ENCODE assay signal across 8 cellular contexts in the genomic region with DNA sequence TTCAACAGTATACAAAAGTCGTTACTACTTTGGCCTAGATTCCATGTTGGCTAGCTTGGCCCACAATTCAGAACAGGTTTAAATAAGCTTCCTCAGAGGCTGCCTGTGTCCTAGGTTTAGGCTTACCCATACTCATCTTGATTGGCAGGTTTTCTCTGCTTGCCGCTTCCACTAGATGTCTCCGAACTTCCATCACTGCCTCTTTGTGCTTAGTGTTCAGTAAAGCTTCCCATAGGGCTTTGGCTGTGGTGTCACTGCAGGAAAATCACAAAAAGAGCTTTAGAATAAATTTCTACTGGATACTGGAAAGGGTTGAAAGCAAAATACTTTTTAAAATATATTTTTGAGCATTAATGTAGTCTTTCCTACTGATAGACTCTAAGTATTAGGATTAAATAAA. TPM values are rescaled to one million over a fixed set of nuclear protein-coding genes. Genes with fewer than 3 reads are reported as not detected.
DNase-seq lines count a peak whose midpoint lies in the region; FAIRE-seq and TF ChIP-seq lines count a peak whose summit lies in the region.

No MANE protein-coding gene starts in this region.

- TF ChIP-seq CTCF in LNCaP clone FGC (IDR thresholded peaks at IDR 0.05; ENCODE audit: control insufficient read depth, extremely low read depth, insufficient read depth) (peak; percentile 40), bronchial epithelial cell (IDR thresholded peaks at IDR 0.05; ENCODE audit: insufficient read depth, low read length, severe bottlenecking) (no peak)

- no peak for TF ChIP-seq POLR2A in H54 (IDR thresholded peaks at IDR 0.05; ENCODE audit: low read depth, low read length)

- peaks cover 2% of the 10 kb centered on the region for H3K36me3 ChIP-seq in bronchial epithelial cell (ENCODE audit: control insufficient read depth, insufficient read depth, low read length)

- peak; percentile 28 for DNase-seq in Caki2 (ENCODE audit: low read depth)
- DNase-seq in LNCaP clone FGC (ENCODE audit: low read depth): peak; percentile 0
- peak; percentile 16 for DNase-seq in bronchial epithelial cell (ENCODE audit: low read depth)
- peak; percentile 54 for DNase-seq in left kidney (ENCODE audit: low read depth, low spot score)
- DNase-seq in OCI-M1 (lab: John Stamatoyannopoulos, UW): no peak
- DNase-seq in NCI-H2171 treated with DMSO at 0.1 percent for 48 hours (lab: John Stamatoyannopoulos, UW): no peak
- no peak for DNase-seq in H54 (ENCODE audit: insufficient read length, low spot score)
- DNase-seq in stimulated activated CD4-positive, alpha-beta T cell treated with anti-CD3 and anti-CD28 coated beads, Interleukin-15, amount 100 ng/mL, for 24 hours: no peak

- FAIRE-seq in bronchial epithelial cell (lab: Jason Lieb, UNC) (no peak), H54 (lab: Jason Lieb, UNC) (no peak)

- no peaks in the 10 kb centered on the region for H3K27me3 ChIP-seq in bronchial epithelial cell (ENCODE audit: control insufficient read depth, insufficient read depth, low read length)

- no peak overlapping the region for H3K4me3 ChIP-seq in LNCaP clone FGC (ENCODE audit: low read depth, low read length)
- H3K4me3 ChIP-seq in bronchial epithelial cell (ENCODE audit: low read depth, low read length): no peak overlapping the region

- in situ Hi-C loops in Caki2 (cut with HindIII; ENCODE audit: low pct_unique_long_range_greater_than_20kb, low sequenced_read_pairs): no loop called here

RNA-seq across cellular contexts. Expression of a gene that starts 52.4 kb away (rescaled TPM):
- total RNA-seq in Caki2 (2014; rRNA removed; shearing (Covaris generic); ENCODE audit: low replicate concordance): 15.4 and 19.0 TPM in 2 replicates
- total RNA-seq in bronchial epithelial cell: 10.8 and 21.9 TPM in 2 replicates

Comparison
In these comparisons a context has a peak if more than half of its experiments do, and no peak if none do; other contexts are left out.
1. DNase-seq: peak in Caki2 (single experiment), LNCaP clone FGC (single experiment), bronchial epithelial cell (single experiment) and left kidney (single experiment); none in OCI-M1 (single experiment), NCI-H2171 treated with DMSO at 0.1 percent for 48 hours (single experiment), H54 (single experiment) and stimulated activated CD4-positive, alpha-beta T cell treated with anti-CD3 and anti-CD28 coated beads, Interleukin-15, amount 100 ng/mL, for 24 hours (single experiment).